ENCODE assay signal across 8 cellular contexts in genomic region chr4:130563185-130563890, GRCh38.
DNase-seq lines count a peak whose midpoint lies in the region; ATAC-seq and TF ChIP-seq lines count a peak whose summit lies in the region.

No MANE protein-coding gene starts in this region.

- H3K27ac ChIP-seq in DND-41 (ENCODE audit: low read length) (no peak overlapping the region), right lobe of liver (no peak overlapping the region)

- H3K4me3 ChIP-seq in DND-41 (ENCODE audit: low read depth in 1 of 2, low read length in 2 of 2) = no peak overlapping the region; a peak in 1 of 4 replicates
- peak overlapping the region; percentile 50 for H3K4me3 ChIP-seq in choroid plexus epithelial cell (ENCODE audit: low read depth, low read length)
- peak overlapping the region in 1 of 3 donors; percentile 6 for H3K4me3 ChIP-seq in right lobe of liver

- no peak overlapping the region for H3K9ac ChIP-seq in DND-41 (ENCODE audit: low read depth, low read length)

- no peak overlapping the region for H3K4me3 Mint-ChIP-seq in activated CD8-positive, alpha-beta T cell treated with anti-CD3 and anti-CD28 coated beads for 36 hours
- no peak overlapping the region for H3K4me3 Mint-ChIP-seq in effector memory CD8-positive, alpha-beta T cell

- no peaks in the 10 kb centered on the region for H3K27me3 Mint-ChIP-seq in activated CD8-positive, alpha-beta T cell treated with anti-CD3 and anti-CD28 coated beads for 36 hours
- no peaks in the 10 kb centered on the region for H3K27me3 Mint-ChIP-seq in effector memory CD8-positive, alpha-beta T cell

- WGBS in right lobe of liver (ENCODE audit: insufficient coverage, low coverage, low lambda C conversion rate, missing lambda C conversion rate) = 17% methylated on average over 8 of the region's 8 CpGs

- POLR2A ChIA-PET in activated CD8-positive, alpha-beta T cell treated with anti-CD3 and anti-CD28 coated beads for 36 hours (lab: Charles Lee) = no interaction called here

- intact Hi-C loops in right lobe of liver (cut with DNase I) = no loop called here
- intact Hi-C loops in activated CD8-positive, alpha-beta T cell treated with anti-CD3 and anti-CD28 coated beads for 36 hours (cut with micrococcal nuclease) = no loop called here

- CTCF ChIA-PET in activated CD8-positive, alpha-beta T cell treated with anti-CD3 and anti-CD28 coated beads for 36 hours (lab: Charles Lee) = no interaction called here

- no peaks in the 10 kb centered on the region for H4K20me1 ChIP-seq in DND-41 (ENCODE audit: insufficient read depth, low read length)

- peaks cover 5% of the 10 kb centered on the region for H3K9me3 ChIP-seq in DND-41 (ENCODE audit: insufficient read depth, low read length, severe bottlenecking)
- no peaks in the 10 kb centered on the region for H3K9me3 ChIP-seq in right lobe of liver

- DNase-seq in DND-41 (no peak), NCI-H524 (lab: John Stamatoyannopoulos, UW) (peak; percentile 64 to 78), choroid plexus epithelial cell (ENCODE audit: low read depth) (peak; percentile 73), right lobe of liver (peak in 1 of 3 donors; percentile 29)
- no peak for DNase-seq in activated CD4-positive, alpha-beta T cell treated with anti-CD3 and anti-CD28 coated beads, Interleukin-2, amount 50 U/mL, for 1 hour
- DNase-seq in activated CD8-positive, alpha-beta T cell treated with anti-CD3 and anti-CD28 coated beads for 36 hours = no peak
- DNase-seq in effector memory CD8-positive, alpha-beta T cell = no peak

- TF ChIP-seq POLR2A in right lobe of liver (IDR thresholded peaks at IDR 0.05) = no peak

- peak; percentile 44 for TF ChIP-seq CTCF in DND-41 (IDR thresholded peaks at IDR 0.05; ENCODE audit: borderline replicate concordance, extremely low read depth, low read length, poor library complexity, severe bottlenecking)
- TF ChIP-seq CTCF in choroid plexus epithelial cell (conservative IDR thresholded peaks at IDR 0.05; ENCODE audit: low read depth, low read length) = peak; percentile 83
- TF ChIP-seq CTCF in right lobe of liver (IDR thresholded peaks at IDR 0.05) = peak in 3 of 4 donors; percentile 31 to 37 (median 33)
- TF ChIP-seq CTCF in activated CD8-positive, alpha-beta T cell treated with anti-CD3 and anti-CD28 coated beads for 36 hours (IDR thresholded peaks at IDR 0.05) = no peak

- no peaks in the 10 kb centered on the region for H3K36me3 Mint-ChIP-seq in activated CD8-positive, alpha-beta T cell treated with anti-CD3 and anti-CD28 coated beads for 36 hours (ENCODE audit: low read depth)
- no peaks in the 10 kb centered on the region for H3K36me3 Mint-ChIP-seq in effector memory CD8-positive, alpha-beta T cell (ENCODE audit: insufficient read depth)

- no peaks in the 10 kb centered on the region for H3K4me1 ChIP-seq in DND-41 (ENCODE audit: insufficient read depth, low read length)
- H3K4me1 ChIP-seq in right lobe of liver = no peaks in the 10 kb centered on the region

- no peaks in the 10 kb centered on the region for H3K36me3 ChIP-seq in DND-41 (ENCODE audit: insufficient read depth, low read length)
- H3K36me3 ChIP-seq in right lobe of liver = no peaks in the 10 kb centered on the region

- H3K4me1 Mint-ChIP-seq in activated CD8-positive, alpha-beta T cell treated with anti-CD3 and anti-CD28 coated beads for 36 hours (ENCODE audit: low read depth) = no peaks in the 10 kb centered on the region
- H3K4me1 Mint-ChIP-seq in effector memory CD8-positive, alpha-beta T cell (ENCODE audit: low read depth in 2 of 2) = no peaks in the 10 kb centered on the region

- H3K79me2 ChIP-seq in DND-41 (ENCODE audit: insufficient read depth, low read length) = no peaks in the 10 kb centered on the region

- peak overlapping the region; percentile 51 for H2AFZ ChIP-seq in DND-41 (ENCODE audit: low read depth, low read length)

- H3K27me3 ChIP-seq in DND-41 (ENCODE audit: insufficient read depth, low read length, poor library complexity) = no peaks in the 10 kb centered on the region
- H3K27me3 ChIP-seq in right lobe of liver = no peaks in the 10 kb centered on the region

- no peak overlapping the region for H3K27ac Mint-ChIP-seq in activated CD8-positive, alpha-beta T cell treated with anti-CD3 and anti-CD28 coated beads for 36 hours
- no peak overlapping the region for H3K27ac Mint-ChIP-seq in effector memory CD8-positive, alpha-beta T cell

- ATAC-seq in DND-41 (ENCODE audit: insufficient read depth, low read depth) = peak; percentile 19; the same call in 1 of the 3 replicates
- peak; percentile 70 to 81 (median 74) for ATAC-seq in right lobe of liver
- ATAC-seq in activated CD8-positive, alpha-beta T cell treated with anti-CD3 and anti-CD28 coated beads for 36 hours = no peak
- no peak for ATAC-seq in HG02588 (IDR thresholded peaks at IDR 0.05; ENCODE audit: unreplicated experiment)
- no peak for ATAC-seq in effector memory CD8-positive, alpha-beta T cell (replicated peaks)

- peaks cover 6% of the 10 kb centered on the region for H3K9me3 Mint-ChIP-seq in activated CD8-positive, alpha-beta T cell treated with anti-CD3 and anti-CD28 coated beads for 36 hours
- peaks cover 8% of the 10 kb centered on the region in 2 donors for H3K9me3 Mint-ChIP-seq in effector memory CD8-positive, alpha-beta T cell

- H3K4me2 ChIP-seq in DND-41 (ENCODE audit: insufficient read depth, low read length) = no peak overlapping the region

Comparison
In these comparisons a context has a peak if more than half of its experiments do, and no peak if none do; other contexts are left out.
1. ATAC-seq: peak in DND-41 (single experiment) and right lobe of liver (4 of 4); none in activated CD8-positive, alpha-beta T cell treated with anti-CD3 and anti-CD28 coated beads for 36 hours (single experiment), HG02588 (single experiment) and effector memory CD8-positive, alpha-beta T cell (single experiment).
2. DNase-seq: peak in NCI-H524 (2 of 2) and choroid plexus epithelial cell (single experiment); none in DND-41 (single experiment), activated CD4-positive, alpha-beta T cell treated with anti-CD3 and anti-CD28 coated beads, Interleukin-2, amount 50 U/mL, for 1 hour (single experiment), activated CD8-positive, alpha-beta T cell treated with anti-CD3 and anti-CD28 coated beads for 36 hours (single experiment) and effector memory CD8-positive, alpha-beta T cell (0 of 3).